9 cellular contexts compared by ENCODE assay signal in the genomic region with DNA sequence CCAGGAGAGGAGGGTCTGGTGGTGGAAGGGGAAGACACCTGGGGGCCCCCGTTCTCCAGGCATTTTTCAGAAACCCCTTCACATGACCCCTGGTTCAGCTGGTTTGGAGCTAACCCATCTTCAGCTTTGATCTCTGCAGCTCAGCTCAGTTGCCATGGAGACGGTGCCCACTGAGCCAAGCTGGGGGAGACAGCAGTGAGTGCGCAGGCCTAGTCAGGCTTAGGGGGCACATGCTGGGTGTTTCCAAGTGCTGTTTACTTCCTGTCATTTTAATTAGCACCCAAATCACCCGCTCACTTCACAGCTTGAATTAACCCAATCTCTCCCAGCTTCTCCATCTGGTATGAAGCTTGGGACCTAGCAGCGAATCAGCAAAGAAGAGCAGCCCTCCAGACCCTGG. TPM values are rescaled to one million over a fixed set of nuclear protein-coding genes. Genes with fewer than 3 reads are reported as not detected.
A peak's percentile ranks its signal among the peaks of the same experiment; 100 is the strongest.
DNase-seq lines count a peak whose midpoint lies in the region; ATAC-seq and TF ChIP-seq lines count a peak whose summit lies in the region.
"Had no signal": no experiment of that assay in that cellular context is flagged by ENCODE, and none has a peak within 500 bp of the region (broad histone marks: within the 10 kb centered on the region; RNA-seq: fewer than 3 reads in every experiment).

No MANE protein-coding gene starts in this region.

- intact Hi-C loops in activated T-helper 1 cell treated with anti-CD3 and anti-CD28 coated beads, Interleukin-12 subunit alpha, Interleukin-12 subunit beta, Interleukin-2, Interleukin-4 antibody, amounts not matched to agents 30 ng/mL and 10 ng/mL and 1 ng/mL, durations not matched to agents 14 hours and 24 hours and 36 hours (cut with micrococcal nuclease), result loop anchor here (10.0 kb wide), 1 partner anchor 1675 kb away; a partner anchor contains a TSS
- intact Hi-C loops in body of pancreas (cut with DNase I), result no loop called here

- DNase-seq in AG20443 (ENCODE audit: low spot score) (peak; percentile 11), NCI-H1694 treated with DMSO at 0.1 percent for 48 hours (lab: John Stamatoyannopoulos, UW) (peak; percentile 80), midbrain (lab: John Stamatoyannopoulos, UW) (peak; percentile 57), GM19240 (ENCODE audit: insufficient read length, low spot score) (no peak), body of pancreas (no peak)
- DNase-seq in activated T-helper 1 cell treated with anti-CD3 and anti-CD28 coated beads, Interleukin-12 subunit alpha, Interleukin-12 subunit beta, Interleukin-2, Interleukin-4 antibody, amounts not matched to agents 30 ng/mL and 10 ng/mL and 1 ng/mL, durations not matched to agents 14 hours and 24 hours and 36 hours (ENCODE audit: low spot score), result no peak
- DNase-seq: aorta had no signal

- H3K36me3 ChIP-seq in body of pancreas (replicated peaks in 1 of 2; ENCODE audit: insufficient read depth in 1 of 2, low read depth in 2 of 2) (no peaks in the 10 kb centered on the region), gastroesophageal sphincter (no peaks in the 10 kb centered on the region)

- TF ChIP-seq CTCF in body of pancreas (IDR thresholded peaks at IDR 0.05) (no peak), gastroesophageal sphincter (IDR thresholded peaks at IDR 0.05) (no peak)

- no peaks in the 10 kb centered on the region for H3K27me3 Mint-ChIP-seq in activated T-helper 1 cell treated with anti-CD3 and anti-CD28 coated beads, Interleukin-12 subunit alpha, Interleukin-12 subunit beta, Interleukin-2, Interleukin-4 antibody, amounts not matched to agents 30 ng/mL and 10 ng/mL and 1 ng/mL, durations not matched to agents 14 hours and 24 hours and 36 hours (ENCODE audit: insufficient read depth)

- no peak for TF ChIP-seq POLR2A in body of pancreas (IDR thresholded peaks at IDR 0.05)
- no peak for TF ChIP-seq POLR2A in gastroesophageal sphincter (IDR thresholded peaks at IDR 0.05)

- 82 to 86% methylated on average over 5 of the region's 5 CpGs for WGBS in body of pancreas, 2 donors
- 100% methylated on average over 1 of the region's 5 CpGs; no CpG with 5 or more reads in 1 of the 2 donors for WGBS in gastroesophageal sphincter (ENCODE audit: low coverage in 1 of 2), 2 donors

- no peak for ATAC-seq in body of pancreas
- ATAC-seq in GM21825 (IDR thresholded peaks at IDR 0.05; ENCODE audit: unreplicated experiment), result no peak
- no peak for ATAC-seq in gastroesophageal sphincter

- H3K4me1 ChIP-seq in body of pancreas (peaks cover 6% of the 10 kb centered on the region), gastroesophageal sphincter (no peaks in the 10 kb centered on the region)

- no peaks in the 10 kb centered on the region for H3K9me3 ChIP-seq in body of pancreas
- H3K9me3 ChIP-seq in gastroesophageal sphincter, result no peaks in the 10 kb centered on the region

- H3K27me3 ChIP-seq in body of pancreas (no peaks in the 10 kb centered on the region), gastroesophageal sphincter (no peaks in the 10 kb centered on the region)

- no peaks in the 10 kb centered on the region for H3K9me3 Mint-ChIP-seq in activated T-helper 1 cell treated with anti-CD3 and anti-CD28 coated beads, Interleukin-12 subunit alpha, Interleukin-12 subunit beta, Interleukin-2, Interleukin-4 antibody, amounts not matched to agents 30 ng/mL and 10 ng/mL and 1 ng/mL, durations not matched to agents 14 hours and 24 hours and 36 hours

- no peak overlapping the region for H3K4me3 Mint-ChIP-seq in activated T-helper 1 cell treated with anti-CD3 and anti-CD28 coated beads, Interleukin-12 subunit alpha, Interleukin-12 subunit beta, Interleukin-2, Interleukin-4 antibody, amounts not matched to agents 30 ng/mL and 10 ng/mL and 1 ng/mL, durations not matched to agents 14 hours and 24 hours and 36 hours

- H3K36me3 Mint-ChIP-seq in activated T-helper 1 cell treated with anti-CD3 and anti-CD28 coated beads, Interleukin-12 subunit alpha, Interleukin-12 subunit beta, Interleukin-2, Interleukin-4 antibody, amounts not matched to agents 30 ng/mL and 10 ng/mL and 1 ng/mL, durations not matched to agents 14 hours and 24 hours and 36 hours (ENCODE audit: low read depth), result peaks cover 15% of the 10 kb centered on the region

- H3K27ac Mint-ChIP-seq in activated T-helper 1 cell treated with anti-CD3 and anti-CD28 coated beads, Interleukin-12 subunit alpha, Interleukin-12 subunit beta, Interleukin-2, Interleukin-4 antibody, amounts not matched to agents 30 ng/mL and 10 ng/mL and 1 ng/mL, durations not matched to agents 14 hours and 24 hours and 36 hours, result peak overlapping the region; percentile 74

- no peak for TF ChIP-seq EP300 in gastroesophageal sphincter (IDR thresholded peaks at IDR 0.05)

- H3K27ac ChIP-seq in body of pancreas, result no peak overlapping the region
- no peak overlapping the region for H3K27ac ChIP-seq in gastroesophageal sphincter

- peaks cover 72% of the 10 kb centered on the region for H3K4me1 Mint-ChIP-seq in activated T-helper 1 cell treated with anti-CD3 and anti-CD28 coated beads, Interleukin-12 subunit alpha, Interleukin-12 subunit beta, Interleukin-2, Interleukin-4 antibody, amounts not matched to agents 30 ng/mL and 10 ng/mL and 1 ng/mL, durations not matched to agents 14 hours and 24 hours and 36 hours (ENCODE audit: low read depth)

- H3K4me3 ChIP-seq in body of pancreas, result no peak overlapping the region
- H3K4me3 ChIP-seq in gastroesophageal sphincter, result no peak overlapping the region

RNA-seq across cellular contexts. Expression of a gene that starts 9.0 kb away (rescaled TPM):
- total RNA-seq in activated T-helper 1 cell treated with anti-CD3 and anti-CD28 coated beads, Interleukin-12 subunit alpha, Interleukin-12 subunit beta, Interleukin-2, Interleukin-4 antibody, amounts not matched to agents 30 ng/mL and 10 ng/mL and 1 ng/mL, durations not matched to agents 14 hours and 24 hours and 36 hours, result 139 and 142 TPM in 2 replicates
- total RNA-seq in body of pancreas (1 to 10 TPM; 2.0 to 7.3 TPM), gastroesophageal sphincter (1 to 10 TPM; 6.2 to 9.2 (median 7.9) TPM)

Comparison
In these comparisons a context has a peak if more than half of its experiments do, and no peak if none do; other contexts are left out.
1. DNase-seq: peak in AG20443 (single experiment), NCI-H1694 treated with DMSO at 0.1 percent for 48 hours (single experiment) and midbrain (single experiment); none in activated T-helper 1 cell treated with anti-CD3 and anti-CD28 coated beads, Interleukin-12 subunit alpha, Interleukin-12 subunit beta, Interleukin-2, Interleukin-4 antibody, amounts not matched to agents 30 ng/mL and 10 ng/mL and 1 ng/mL, durations not matched to agents 14 hours and 24 hours and 36 hours (single experiment), GM19240 (single experiment) and body of pancreas (0 of 4).
2. RNA of a gene that starts 9.0 kb away (total RNA-seq): 139 to 142 TPM in activated T-helper 1 cell treated with anti-CD3 and anti-CD28 coated beads, Interleukin-12 subunit alpha, Interleukin-12 subunit beta, Interleukin-2, Interleukin-4 antibody, amounts not matched to agents 30 ng/mL and 10 ng/mL and 1 ng/mL, durations not matched to agents 14 hours and 24 hours and 36 hours; 6.2 to 9.2 TPM in gastroesophageal sphincter and 2.0 to 7.3 TPM in body of pancreas; every median in the first group is over 10 times any median in the second.